In the genomic region with DNA sequence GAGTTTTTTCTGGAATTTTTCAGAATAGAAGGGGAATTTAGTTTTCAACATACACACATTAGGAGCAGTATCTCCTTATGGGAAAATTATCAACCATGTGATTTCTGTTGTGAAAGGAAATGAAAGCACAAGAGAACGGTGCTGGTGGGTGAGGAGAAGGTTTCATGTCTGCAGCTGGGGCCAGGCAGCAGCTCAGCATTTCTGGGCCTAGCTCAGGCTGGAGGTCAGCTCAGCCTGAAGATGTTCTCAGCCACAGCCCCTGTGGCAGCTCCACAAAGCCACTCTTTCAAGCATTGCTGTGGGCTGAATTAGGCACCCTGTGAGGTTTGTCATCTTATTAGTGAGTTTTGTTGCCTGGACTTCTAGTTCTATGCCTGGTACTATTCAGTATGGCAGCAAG, we compare ENCODE assay signal across 15 cellular contexts.
DNase-seq lines count a peak whose midpoint lies in the region; ATAC-seq and TF ChIP-seq lines count a peak whose summit lies in the region.
"Had no signal": no experiment of that assay in that cellular context is flagged by ENCODE, and none has a peak within 500 bp of the region (broad histone marks: within the 10 kb centered on the region; RNA-seq: fewer than 3 reads in every experiment).

No MANE protein-coding gene starts in this region.

- no peaks in the 10 kb centered on the region for H3K4me1 ChIP-seq in GM23338 (ENCODE audit: insufficient read depth)
- no peaks in the 10 kb centered on the region for H3K4me1 ChIP-seq in SJCRH30
- H3K4me1 ChIP-seq: tibial nerve had no signal

- peak; percentile 75 for ATAC-seq in GM21786 (IDR thresholded peaks at IDR 0.05; ENCODE audit: unreplicated experiment)
- ATAC-seq in HG03342 (IDR thresholded peaks at IDR 0.05; ENCODE audit: unreplicated experiment) = peak; percentile 66
- no peak for ATAC-seq in GM23338
- ATAC-seq in left lobe of liver = no peak

- no peak overlapping the region for H3K4me3 ChIP-seq in GM23338
- H3K4me3 ChIP-seq in SJCRH30 = no peak overlapping the region
- H3K4me3 ChIP-seq: tibial nerve had no signal

- POLR2A ChIA-PET in HEK293T (lab: Yijun Ruan, JAX) = no interaction called here

- H2AFZ ChIP-seq in GM23338 = no peak overlapping the region

- H3K36me3 ChIP-seq in GM23338 (ENCODE audit: insufficient read depth) (no peaks in the 10 kb centered on the region), SJCRH30 (no peaks in the 10 kb centered on the region)
- H3K36me3 ChIP-seq: brain microvascular endothelial cell, tibial nerve had no signal

- TF ChIP-seq CTCF in GM10266 (IDR thresholded peaks at IDR 0.05; ENCODE audit: control insufficient read depth, insufficient read depth, low read depth, missing control alignments) (no peak), GM23338 (conservative IDR thresholded peaks at IDR 0.05; ENCODE audit: low read depth in 2 of 2) (no peak)

- H3K9me3 Mint-ChIP-seq in GM23338 = peaks cover 16% of the 10 kb centered on the region

- no peaks in the 10 kb centered on the region for H3K79me2 ChIP-seq in GM23338 (replicated peaks; ENCODE audit: insufficient read depth)

- H3K4me1 Mint-ChIP-seq in GM23338 = no peaks in the 10 kb centered on the region

- no peaks in the 10 kb centered on the region; the same call in 1 of the 2 replicates for H3K9me3 ChIP-seq in SJCRH30 (replicated peaks)

- no peak overlapping the region for H3K27ac ChIP-seq in GM23338 (ENCODE audit: low read depth)
- H3K27ac ChIP-seq in SJCRH30 = no peak overlapping the region
- H3K27ac ChIP-seq: brain microvascular endothelial cell, tibial nerve had no signal

- H3K27ac Mint-ChIP-seq in GM23338 = no peak overlapping the region
- H3K27ac Mint-ChIP-seq: progenitor cell of endocrine pancreas had no signal

- peaks cover 2% of the 10 kb centered on the region for H3K27me3 Mint-ChIP-seq in GM23338 (ENCODE audit: insufficient read depth, low read depth, poor library complexity)
- H3K27me3 Mint-ChIP-seq: progenitor cell of endocrine pancreas had no signal

- H4K20me1 ChIP-seq in GM23338 (replicated peaks; ENCODE audit: insufficient read depth) = no peaks in the 10 kb centered on the region

- H3F3A ChIP-seq in GM23338 (replicated peaks; ENCODE audit: low read depth) = no peaks in the 10 kb centered on the region

- H3K27me3 ChIP-seq in GM23338 (ENCODE audit: insufficient read depth) (no peaks in the 10 kb centered on the region), SJCRH30 (no peaks in the 10 kb centered on the region)
- H3K27me3 ChIP-seq: brain microvascular endothelial cell, tibial nerve had no signal

- peaks cover 3% of the 10 kb centered on the region; the same call in 1 of the 2 replicates for H3K9me2 ChIP-seq in GM23338 (ENCODE audit: insufficient read depth)

- H3K4me2 ChIP-seq in GM23338 = no peak overlapping the region

- DNase-seq in GM10266 (ENCODE audit: extremely low spot score) = peak; percentile 36
- DNase-seq in GM19240 (ENCODE audit: insufficient read length, low spot score) = peak; percentile 15
- DNase-seq in HEK293T (ENCODE audit: extremely low spot score) = no peak
- DNase-seq in GM23338 (ENCODE audit: low spot score) = no peak
- no peak for DNase-seq in left lobe of liver (ENCODE audit: low spot score)
- DNase-seq in SJCRH30 = no peak
- DNase-seq: activated gamma-delta T cell treated with Interleukin-2 at 50 U/mL for 16 hours; brain microvascular endothelial cell; effector CD4-positive, alpha-beta T cell; Karpas-422; NCI-H187 treated with DMSO at 0.1 percent for 48 hours had no signal

- peaks cover 8% of the 10 kb centered on the region; the same call in 2 of the 3 replicates for H3K36me3 Mint-ChIP-seq in GM23338 (ENCODE audit: low read depth)

- CTCF ChIA-PET in HEK293T (lab: Yijun Ruan, JAX) = no interaction called here

- H3K4me3 Mint-ChIP-seq in GM23338 = no peak overlapping the region

TF ChIP-seq in HEK293T, 16 proteins besides CTCF, POLR2A, EP300 and RAD21:
- TF ChIP-seq BHLHE40 (IDR thresholded peaks at IDR 0.05; ENCODE audit: borderline replicate concordance) (no peak), ZNF384 (IDR thresholded peaks at IDR 0.05) (no peak), ARNT (IDR thresholded peaks at IDR 0.05) (no peak), FOXK2 (IDR thresholded peaks at IDR 0.05) (no peak), SP1 (IDR thresholded peaks at IDR 0.05) (no peak), CTBP1 (IDR thresholded peaks at IDR 0.05; ENCODE audit: borderline replicate concordance) (no peak), L3MBTL2 (conservative IDR thresholded peaks at IDR 0.05) (no peak), NFRKB (IDR thresholded peaks at IDR 0.05) (no peak), SUZ12 (IDR thresholded peaks at IDR 0.05) (no peak), TARDBP (IDR thresholded peaks at IDR 0.05) (no peak), LEF1 (IDR thresholded peaks at IDR 0.05; ENCODE audit: borderline replicate concordance) (no peak), ELF4 (IDR thresholded peaks at IDR 0.05) (no peak), HDGF (IDR thresholded peaks at IDR 0.05; ENCODE audit: borderline replicate concordance) (no peak), FOXM1 (IDR thresholded peaks at IDR 0.05; ENCODE audit: borderline replicate concordance) (no peak), FOXA1 (IDR thresholded peaks at IDR 0.05) (no peak)
- TF ChIP-seq, protein P1, sequence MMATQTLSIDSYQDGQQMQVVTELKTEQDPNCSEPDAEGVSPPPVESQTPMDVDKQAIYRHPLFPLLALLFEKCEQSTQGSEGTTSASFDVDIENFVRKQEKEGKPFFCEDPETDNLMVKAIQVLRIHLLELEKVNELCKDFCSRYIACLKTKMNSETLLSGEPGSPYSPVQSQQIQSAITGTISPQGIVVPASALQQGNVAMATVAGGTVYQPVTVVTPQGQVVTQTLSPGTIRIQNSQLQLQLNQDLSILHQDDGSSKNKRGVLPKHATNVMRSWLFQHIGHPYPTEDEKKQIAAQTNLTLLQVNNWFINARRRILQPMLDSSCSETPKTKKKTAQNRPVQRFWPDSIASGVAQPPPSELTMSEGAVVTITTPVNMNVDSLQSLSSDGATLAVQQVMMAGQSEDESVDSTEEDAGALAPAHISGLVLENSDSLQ (IDR thresholded peaks at IDR 0.05) = no peak

TF ChIP-seq in GM23338, 12 proteins besides CTCF, POLR2A, EP300 and RAD21 (continues in another document):
- TF ChIP-seq, protein P2, sequence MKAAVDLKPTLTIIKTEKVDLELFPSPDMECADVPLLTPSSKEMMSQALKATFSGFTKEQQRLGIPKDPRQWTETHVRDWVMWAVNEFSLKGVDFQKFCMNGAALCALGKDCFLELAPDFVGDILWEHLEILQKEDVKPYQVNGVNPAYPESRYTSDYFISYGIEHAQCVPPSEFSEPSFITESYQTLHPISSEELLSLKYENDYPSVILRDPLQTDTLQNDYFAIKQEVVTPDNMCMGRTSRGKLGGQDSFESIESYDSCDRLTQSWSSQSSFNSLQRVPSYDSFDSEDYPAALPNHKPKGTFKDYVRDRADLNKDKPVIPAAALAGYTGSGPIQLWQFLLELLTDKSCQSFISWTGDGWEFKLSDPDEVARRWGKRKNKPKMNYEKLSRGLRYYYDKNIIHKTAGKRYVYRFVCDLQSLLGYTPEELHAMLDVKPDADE (IDR thresholded peaks at IDR 0.05) = no peak
- no peak for TF ChIP-seq ZNF114 (CRISPR knock-in tag; IDR thresholded peaks at IDR 0.05)

Comparison
In these comparisons a context has a peak if more than half of its experiments do, and no peak if none do; other contexts are left out.
1. DNase-seq: peak in GM10266 (single experiment) and GM19240 (single experiment); none in HEK293T (single experiment), GM23338 (single experiment), left lobe of liver (single experiment) and SJCRH30 (0 of 2).
2. ATAC-seq: peak in GM21786 (single experiment) and HG03342 (single experiment); none in GM23338 (single experiment) and left lobe of liver (single experiment).